In the genomic region with DNA sequence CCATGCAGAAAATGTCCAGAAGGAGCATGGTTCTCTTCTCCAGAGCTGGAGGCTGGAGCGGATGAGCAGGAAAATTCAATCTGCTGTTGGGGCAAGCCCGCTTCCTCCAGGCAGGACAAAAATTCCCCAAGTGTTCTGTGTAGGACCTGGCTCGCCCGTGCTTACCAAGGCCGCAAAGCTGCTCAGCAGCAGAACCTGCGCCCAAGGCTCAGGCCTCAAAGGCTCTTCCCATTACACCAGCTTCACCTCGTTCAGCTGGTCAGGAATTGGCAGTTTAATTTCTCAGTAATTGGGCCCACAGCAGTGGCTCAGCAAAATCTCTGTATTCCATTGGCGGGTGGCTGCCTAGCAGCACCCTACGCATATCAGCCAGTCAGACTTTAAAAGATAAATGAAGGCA, we compare ENCODE assay signal across 1 cellular context.
TF ChIP-seq lines count a peak whose summit lies in the region.

No MANE protein-coding gene starts in this region.

TF ChIP-seq in GM23338, 12 proteins besides CTCF, POLR2A, EP300 and RAD21 (continued from another document):
- TF ChIP-seq, protein P1, sequence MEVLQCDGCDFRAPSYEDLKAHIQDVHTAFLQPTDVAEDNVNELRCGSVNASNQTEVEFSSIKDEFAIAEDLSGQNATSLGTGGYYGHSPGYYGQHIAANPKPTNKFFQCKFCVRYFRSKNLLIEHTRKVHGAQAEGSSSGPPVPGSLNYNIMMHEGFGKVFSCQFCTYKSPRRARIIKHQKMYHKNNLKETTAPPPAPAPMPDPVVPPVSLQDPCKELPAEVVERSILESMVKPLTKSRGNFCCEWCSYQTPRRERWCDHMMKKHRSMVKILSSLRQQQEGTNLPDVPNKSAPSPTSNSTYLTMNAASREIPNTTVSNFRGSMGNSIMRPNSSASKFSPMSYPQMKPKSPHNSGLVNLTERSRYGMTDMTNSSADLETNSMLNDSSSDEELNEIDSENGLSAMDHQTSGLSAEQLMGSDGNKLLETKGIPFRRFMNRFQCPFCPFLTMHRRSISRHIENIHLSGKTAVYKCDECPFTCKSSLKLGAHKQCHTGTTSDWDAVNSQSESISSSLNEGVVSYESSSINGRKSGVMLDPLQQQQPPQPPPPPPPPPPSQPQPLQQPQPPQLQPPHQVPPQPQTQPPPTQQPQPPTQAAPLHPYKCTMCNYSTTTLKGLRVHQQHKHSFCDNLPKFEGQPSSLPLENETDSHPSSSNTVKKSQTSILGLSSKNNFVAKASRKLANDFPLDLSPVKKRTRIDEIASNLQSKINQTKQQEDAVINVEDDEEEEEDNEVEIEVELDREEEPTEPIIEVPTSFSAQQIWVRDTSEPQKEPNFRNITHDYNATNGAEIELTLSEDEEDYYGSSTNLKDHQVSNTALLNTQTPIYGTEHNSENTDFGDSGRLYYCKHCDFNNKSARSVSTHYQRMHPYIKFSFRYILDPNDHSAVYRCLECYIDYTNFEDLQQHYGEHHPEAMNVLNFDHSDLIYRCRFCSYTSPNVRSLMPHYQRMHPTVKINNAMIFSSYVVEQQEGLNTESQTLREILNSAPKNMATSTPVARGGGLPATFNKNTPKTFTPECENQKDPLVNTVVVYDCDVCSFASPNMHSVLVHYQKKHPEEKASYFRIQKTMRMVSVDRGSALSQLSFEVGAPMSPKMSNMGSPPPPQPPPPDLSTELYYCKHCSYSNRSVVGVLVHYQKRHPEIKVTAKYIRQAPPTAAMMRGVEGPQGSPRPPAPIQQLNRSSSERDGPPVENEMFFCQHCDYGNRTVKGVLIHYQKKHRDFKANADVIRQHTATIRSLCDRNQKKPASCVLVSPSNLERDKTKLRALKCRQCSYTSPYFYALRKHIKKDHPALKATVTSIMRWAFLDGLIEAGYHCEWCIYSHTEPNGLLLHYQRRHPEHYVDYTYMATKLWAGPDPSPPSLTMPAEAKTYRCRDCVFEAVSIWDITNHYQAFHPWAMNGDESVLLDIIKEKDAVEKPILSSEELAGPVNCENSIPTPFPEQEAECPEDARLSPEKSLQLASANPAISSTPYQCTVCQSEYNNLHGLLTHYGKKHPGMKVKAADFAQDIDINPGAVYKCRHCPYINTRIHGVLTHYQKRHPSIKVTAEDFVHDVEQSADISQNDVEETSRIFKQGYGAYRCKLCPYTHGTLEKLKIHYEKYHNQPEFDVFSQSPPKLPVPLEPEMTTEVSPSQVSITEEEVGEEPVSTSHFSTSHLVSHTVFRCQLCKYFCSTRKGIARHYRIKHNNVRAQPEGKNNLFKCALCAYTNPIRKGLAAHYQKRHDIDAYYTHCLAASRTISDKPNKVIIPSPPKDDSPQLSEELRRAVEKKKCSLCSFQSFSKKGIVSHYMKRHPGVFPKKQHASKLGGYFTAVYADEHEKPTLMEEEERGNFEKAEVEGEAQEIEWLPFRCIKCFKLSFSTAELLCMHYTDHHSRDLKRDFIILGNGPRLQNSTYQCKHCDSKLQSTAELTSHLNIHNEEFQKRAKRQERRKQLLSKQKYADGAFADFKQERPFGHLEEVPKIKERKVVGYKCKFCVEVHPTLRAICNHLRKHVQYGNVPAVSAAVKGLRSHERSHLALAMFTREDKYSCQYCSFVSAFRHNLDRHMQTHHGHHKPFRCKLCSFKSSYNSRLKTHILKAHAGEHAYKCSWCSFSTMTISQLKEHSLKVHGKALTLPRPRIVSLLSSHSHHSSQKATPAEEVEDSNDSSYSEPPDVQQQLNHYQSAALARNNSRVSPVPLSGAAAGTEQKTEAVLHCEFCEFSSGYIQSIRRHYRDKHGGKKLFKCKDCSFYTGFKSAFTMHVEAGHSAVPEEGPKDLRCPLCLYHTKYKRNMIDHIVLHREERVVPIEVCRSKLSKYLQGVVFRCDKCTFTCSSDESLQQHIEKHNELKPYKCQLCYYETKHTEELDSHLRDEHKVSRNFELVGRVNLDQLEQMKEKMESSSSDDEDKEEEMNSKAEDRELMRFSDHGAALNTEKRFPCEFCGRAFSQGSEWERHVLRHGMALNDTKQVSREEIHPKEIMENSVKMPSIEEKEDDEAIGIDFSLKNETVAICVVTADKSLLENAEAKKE (CRISPR knock-in tag; IDR thresholded peaks at IDR 0.05) = no peak
- no peak for TF ChIP-seq JUNB (IDR thresholded peaks at IDR 0.05; ENCODE audit: unreplicated experiment)
- TF ChIP-seq, protein P2, sequence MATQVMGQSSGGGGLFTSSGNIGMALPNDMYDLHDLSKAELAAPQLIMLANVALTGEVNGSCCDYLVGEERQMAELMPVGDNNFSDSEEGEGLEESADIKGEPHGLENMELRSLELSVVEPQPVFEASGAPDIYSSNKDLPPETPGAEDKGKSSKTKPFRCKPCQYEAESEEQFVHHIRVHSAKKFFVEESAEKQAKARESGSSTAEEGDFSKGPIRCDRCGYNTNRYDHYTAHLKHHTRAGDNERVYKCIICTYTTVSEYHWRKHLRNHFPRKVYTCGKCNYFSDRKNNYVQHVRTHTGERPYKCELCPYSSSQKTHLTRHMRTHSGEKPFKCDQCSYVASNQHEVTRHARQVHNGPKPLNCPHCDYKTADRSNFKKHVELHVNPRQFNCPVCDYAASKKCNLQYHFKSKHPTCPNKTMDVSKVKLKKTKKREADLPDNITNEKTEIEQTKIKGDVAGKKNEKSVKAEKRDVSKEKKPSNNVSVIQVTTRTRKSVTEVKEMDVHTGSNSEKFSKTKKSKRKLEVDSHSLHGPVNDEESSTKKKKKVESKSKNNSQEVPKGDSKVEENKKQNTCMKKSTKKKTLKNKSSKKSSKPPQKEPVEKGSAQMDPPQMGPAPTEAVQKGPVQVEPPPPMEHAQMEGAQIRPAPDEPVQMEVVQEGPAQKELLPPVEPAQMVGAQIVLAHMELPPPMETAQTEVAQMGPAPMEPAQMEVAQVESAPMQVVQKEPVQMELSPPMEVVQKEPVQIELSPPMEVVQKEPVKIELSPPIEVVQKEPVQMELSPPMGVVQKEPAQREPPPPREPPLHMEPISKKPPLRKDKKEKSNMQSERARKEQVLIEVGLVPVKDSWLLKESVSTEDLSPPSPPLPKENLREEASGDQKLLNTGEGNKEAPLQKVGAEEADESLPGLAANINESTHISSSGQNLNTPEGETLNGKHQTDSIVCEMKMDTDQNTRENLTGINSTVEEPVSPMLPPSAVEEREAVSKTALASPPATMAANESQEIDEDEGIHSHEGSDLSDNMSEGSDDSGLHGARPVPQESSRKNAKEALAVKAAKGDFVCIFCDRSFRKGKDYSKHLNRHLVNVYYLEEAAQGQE (IDR thresholded peaks at IDR 0.05; ENCODE audit: unreplicated experiment) = no peak
